Comparison of ENCODE assay signal across 8 cellular contexts in the genomic region with DNA sequence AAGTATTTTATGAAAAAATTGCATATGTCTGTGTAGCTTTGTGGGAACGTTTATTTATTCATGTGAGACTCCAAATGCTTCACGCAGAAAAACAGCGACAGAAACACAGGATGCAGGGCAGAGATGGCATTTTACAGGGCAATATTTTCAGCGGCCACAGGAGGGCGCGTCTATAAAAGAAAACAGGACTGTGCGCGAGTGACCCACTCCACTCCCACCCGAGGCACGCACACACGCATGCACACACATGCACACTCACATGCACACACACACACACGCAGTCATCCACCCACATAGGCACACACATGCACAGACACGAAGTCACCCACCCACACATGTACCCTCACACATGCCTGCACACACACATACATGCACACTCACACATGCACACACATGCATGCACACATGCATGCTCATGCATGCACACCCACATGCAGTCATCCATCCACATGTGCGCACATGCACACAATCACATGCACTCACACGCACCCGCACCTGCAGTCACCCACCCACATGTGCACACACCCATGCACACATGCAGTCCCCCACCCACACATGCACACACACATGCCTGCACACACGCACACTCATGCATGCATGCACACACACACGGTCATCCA.
A peak's percentile ranks its signal among the peaks of the same experiment; 100 is the strongest.
DNase-seq lines count a peak whose midpoint lies in the region; ATAC-seq lines count a peak whose summit lies in the region.

No MANE protein-coding gene starts in this region.

- H3K4me1 ChIP-seq in ACC112 (ENCODE audit: control insufficient read depth, insufficient read depth, low read length, unreplicated experiment) = no peaks in the 10 kb centered on the region

- H3K4me3 ChIP-seq in ACC112 (ENCODE audit: low read depth, low read length) = peak overlapping the region; percentile 66

- no peaks in the 10 kb centered on the region for H3K36me3 ChIP-seq in ACC112 (ENCODE audit: insufficient read depth, low read length)

- ATAC-seq in GM18907 (IDR thresholded peaks at IDR 0.05; ENCODE audit: unreplicated experiment) = peak; percentile 61
- no peak for ATAC-seq in stimulated activated memory B cell treated with anti-CD40 and anti-IgM and Interleukin-4, amounts not matched to agents 10 μg/mL and 1 μg/mL and 100 μg/mL, for 72 hours

- H3K9me3 Mint-ChIP-seq in stimulated activated memory B cell treated with anti-CD40 and anti-IgM and Interleukin-4, amounts not matched to agents 10 μg/mL and 1 μg/mL and 100 μg/mL, for 72 hours = peaks cover 6% of the 10 kb centered on the region

- no peak overlapping the region for H3K27ac Mint-ChIP-seq in stimulated activated memory B cell treated with anti-CD40 and anti-IgM and Interleukin-4, amounts not matched to agents 10 μg/mL and 1 μg/mL and 100 μg/mL, for 72 hours

- no peak overlapping the region for H3K27ac ChIP-seq in ACC112 (ENCODE audit: low read depth, low read length)

- peak; percentile 22 for DNase-seq in NCI-H2171 (lab: John Stamatoyannopoulos, UW)
- DNase-seq in activated CD4-positive, alpha-beta T cell treated with anti-CD3 and anti-CD28 coated beads, Interleukin-2, amount 50 U/mL, for 1 hour = peak; percentile 67
- DNase-seq in dermis microvascular lymphatic vessel endothelial cell (ENCODE audit: low read depth in 2 of 2) = peak; percentile 27 to 46
- peak; percentile 55 for DNase-seq in mesenteric fat pad (ENCODE audit: low spot score)
- no peak for DNase-seq in cortex of kidney (lab: John Stamatoyannopoulos, UW)

- H3K4me1 Mint-ChIP-seq in stimulated activated memory B cell treated with anti-CD40 and anti-IgM and Interleukin-4, amounts not matched to agents 10 μg/mL and 1 μg/mL and 100 μg/mL, for 72 hours = peaks cover 15% of the 10 kb centered on the region

- H3K79me2 ChIP-seq in ACC112 (ENCODE audit: control insufficient read depth, insufficient read depth, low read length, unreplicated experiment) = no peaks in the 10 kb centered on the region

- H3K27me3 ChIP-seq in ACC112 (ENCODE audit: insufficient read depth, low read length) = no peaks in the 10 kb centered on the region

- peak overlapping the region; percentile 22 for H3K4me3 Mint-ChIP-seq in stimulated activated memory B cell treated with anti-CD40 and anti-IgM and Interleukin-4, amounts not matched to agents 10 μg/mL and 1 μg/mL and 100 μg/mL, for 72 hours

- peaks cover 31% of the 10 kb centered on the region for H3K27me3 Mint-ChIP-seq in stimulated activated memory B cell treated with anti-CD40 and anti-IgM and Interleukin-4, amounts not matched to agents 10 μg/mL and 1 μg/mL and 100 μg/mL, for 72 hours

- H3K36me3 Mint-ChIP-seq in stimulated activated memory B cell treated with anti-CD40 and anti-IgM and Interleukin-4, amounts not matched to agents 10 μg/mL and 1 μg/mL and 100 μg/mL, for 72 hours = no peaks in the 10 kb centered on the region

- H2AFZ ChIP-seq in ACC112 (ENCODE audit: low read length, unreplicated experiment) = peak overlapping the region; percentile 78
